1 cellular context compared by ENCODE assay signal in genomic region chr7:77759294-77759889, GRCh38.
TF ChIP-seq lines count a peak whose summit lies in the region.

No MANE protein-coding gene starts in this region.

TF ChIP-seq in GM23338, 12 proteins besides CTCF, POLR2A, EP300 and RAD21 (continued from another document):
- TF ChIP-seq ETS1 (IDR thresholded peaks at IDR 0.05) (no peak), CREB1 (CRISPR knock-in tag; IDR thresholded peaks at IDR 0.05; ENCODE audit: low read depth) (no peak)
